ENCODE assay signal across 8 cellular contexts in the genomic region with DNA sequence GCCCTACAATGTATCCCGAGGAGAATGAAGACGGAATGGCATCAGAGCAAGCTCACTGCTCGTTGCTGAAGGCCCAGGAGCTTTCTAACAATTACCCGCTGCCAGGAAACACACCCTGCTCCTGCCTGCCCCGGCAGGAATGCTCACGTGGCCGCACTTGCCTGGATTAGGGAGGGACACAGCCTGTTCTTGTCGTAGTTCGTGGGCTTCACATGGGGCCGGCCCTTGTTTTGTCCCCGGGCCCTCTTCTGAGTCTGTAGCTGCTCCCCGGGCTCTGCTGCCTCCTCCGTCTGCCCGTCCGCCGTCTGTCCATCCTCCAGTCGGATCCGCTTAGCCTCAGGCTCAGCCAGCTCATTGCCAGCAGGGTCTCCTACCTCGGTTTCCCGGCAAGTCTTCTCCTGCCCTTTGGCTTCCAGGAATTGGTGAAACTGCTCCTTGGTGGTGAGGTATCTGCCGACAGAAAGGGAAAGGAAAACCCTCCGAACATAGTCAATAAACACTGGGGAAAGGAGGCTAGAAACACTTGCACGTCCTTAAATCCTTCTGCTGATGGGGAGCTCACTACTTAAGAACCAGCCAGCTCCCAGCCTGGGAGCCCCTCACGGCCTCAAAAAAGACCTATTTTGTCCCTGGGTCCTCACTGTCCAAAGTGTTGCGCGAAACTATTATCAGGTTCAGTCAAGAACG. TPM values are rescaled to one million over a fixed set of nuclear protein-coding genes. Genes with fewer than 3 reads are reported as not detected.
A peak's percentile ranks its signal among the peaks of the same experiment; 100 is the strongest.
DNase-seq lines count a peak whose midpoint lies in the region; ATAC-seq and TF ChIP-seq lines count a peak whose summit lies in the region.

No MANE protein-coding gene starts in this region.

- H3K27me3 Mint-ChIP-seq in activated T-cell treated with anti-CD3 and anti-CD28 coated beads, Interleukin-2, amount 50 U/mL, for 72 hours (ENCODE audit: low read depth), result no peaks in the 10 kb centered on the region

- intact Hi-C loops in body of pancreas (cut with DNase I), result no loop called here
- intact Hi-C loops in lower lobe of right lung (cut with DNase I), result no loop called here
- intact Hi-C loops in tibial artery (cut with DNase I; ENCODE audit: low total_unique reads), result no loop called here

- H3K4me1 ChIP-seq in body of pancreas (peaks cover 16% of the 10 kb centered on the region), lower lobe of right lung (peaks cover 9% of the 10 kb centered on the region), tibial artery (peaks cover 0 to 8% (median 7%) of the 10 kb centered on the region in 4 donors)

- H3K27ac ChIP-seq in body of pancreas, result peak overlapping the region; percentile 62 to 98 (median 88)
- peak overlapping the region; percentile 99 for H3K27ac ChIP-seq in lower lobe of right lung
- peak overlapping the region; percentile 90 to 91 for H3K27ac ChIP-seq in tibial artery

- TF ChIP-seq CTCF in body of pancreas (IDR thresholded peaks at IDR 0.05) (no peak), lower lobe of right lung (IDR thresholded peaks at IDR 0.05) (no peak), tibial artery (IDR thresholded peaks at IDR 0.05) (no peak)

- H3K9me3 ChIP-seq in body of pancreas (no peaks in the 10 kb centered on the region), lower lobe of right lung (no peaks in the 10 kb centered on the region), tibial artery (no peaks in the 10 kb centered on the region)

- H3K36me3 Mint-ChIP-seq in activated T-cell treated with anti-CD3 and anti-CD28 coated beads, Interleukin-2, amount 50 U/mL, for 72 hours (ENCODE audit: insufficient read depth in 2 of 2), result peaks cover 13 to 18% of the 10 kb centered on the region in 2 donors

- ATAC-seq in activated T-cell treated with anti-CD3 and anti-CD28 coated beads, Interleukin-2, amount 50 U/mL, for 72 hours (replicated peaks in 1 of 2), result no peak
- ATAC-seq in body of pancreas (no peak), lower lobe of right lung (no peak), GM19452 (IDR thresholded peaks at IDR 0.05; ENCODE audit: unreplicated experiment) (no peak)

- H3K4me1 Mint-ChIP-seq in activated T-cell treated with anti-CD3 and anti-CD28 coated beads, Interleukin-2, amount 50 U/mL, for 72 hours (ENCODE audit: low read depth), result peaks cover 22% of the 10 kb centered on the region

- WGBS in body of pancreas, 2 donors, result 64 to 90% methylated on average over 13 to 27 of the region's 27 CpGs

- peak overlapping the region; percentile 97 for H3K27ac Mint-ChIP-seq in activated T-cell treated with anti-CD3 and anti-CD28 coated beads, Interleukin-2, amount 50 U/mL, for 72 hours

- peak overlapping the region; percentile 88 to 99 for H3K4me3 Mint-ChIP-seq in activated T-cell treated with anti-CD3 and anti-CD28 coated beads, Interleukin-2, amount 50 U/mL, for 72 hours

- H3K9me3 Mint-ChIP-seq in activated T-cell treated with anti-CD3 and anti-CD28 coated beads, Interleukin-2, amount 50 U/mL, for 72 hours, result no peaks in the 10 kb centered on the region

- no peak for DNase-seq in activated T-cell treated with anti-CD3 and anti-CD28 coated beads, Interleukin-2, amount 50 U/mL, for 72 hours
- no peak for DNase-seq in activated T-cell treated with anti-CD3 and anti-CD28 coated beads, Interleukin-2, amount 50 U/mL, for 1 hour
- DNase-seq in body of pancreas (no peak), lower lobe of right lung (no peak), tibial artery (no peak), NCI-H2227 (lab: John Stamatoyannopoulos, UW; ENCODE audit: unreplicated experiment) (no peak), SIG-M5 treated with dmso at 0.1 percent for 504 hours (lab: John Stamatoyannopoulos, UW; ENCODE audit: unreplicated experiment) (no peak)

- H3K4me3 ChIP-seq in body of pancreas (peak overlapping the region in 1 of 2 donors; percentile 36), lower lobe of right lung (peak overlapping the region; percentile 91), tibial artery (peak overlapping the region; percentile 72 to 74)

- no peaks in the 10 kb centered on the region for H3K27me3 ChIP-seq in body of pancreas
- no peaks in the 10 kb centered on the region for H3K27me3 ChIP-seq in lower lobe of right lung (ENCODE audit: low read depth)
- peaks cover 0 to 3% of the 10 kb centered on the region in 2 donors for H3K27me3 ChIP-seq in tibial artery

- TF ChIP-seq POLR2A in body of pancreas (IDR thresholded peaks at IDR 0.05), result no peak

- H3K36me3 ChIP-seq in body of pancreas (replicated peaks in 1 of 2; ENCODE audit: insufficient read depth in 1 of 2, low read depth in 2 of 2) (peaks cover 26 to 29% of the 10 kb centered on the region in 2 donors), lower lobe of right lung (peaks cover 52% of the 10 kb centered on the region), tibial artery (peaks cover 50 to 52% (median 51%) of the 10 kb centered on the region in 3 donors)

RNA-seq across cellular contexts. Expression of a gene that starts 0.9 kb away (rescaled TPM):
- 10 to 100 TPM; 40.7 to 55.8 TPM for total RNA-seq in activated T-cell treated with anti-CD3 and anti-CD28 coated beads, Interleukin-2, amount 50 U/mL, for 72 hours
- total RNA-seq in body of pancreas (10 to 100 TPM; 28.0 to 39.6 TPM), lower lobe of right lung (24.3 TPM)

RNA-seq across cellular contexts. Expression of a gene that starts 5.5 kb away (rescaled TPM):
- 1 to 10 TPM; 4.6 to 4.7 TPM for total RNA-seq in activated T-cell treated with anti-CD3 and anti-CD28 coated beads, Interleukin-2, amount 50 U/mL, for 72 hours
- total RNA-seq in body of pancreas (1 to 10 TPM; 2.3 TPM), lower lobe of right lung (2.7 TPM)

RNA-seq across cellular contexts. Expression of a gene that starts 14.8 kb away (rescaled TPM):
- 1 to 10 TPM; 2.7 to 3.7 TPM for total RNA-seq in activated T-cell treated with anti-CD3 and anti-CD28 coated beads, Interleukin-2, amount 50 U/mL, for 72 hours
- total RNA-seq in body of pancreas (10 to 100 TPM; 24.1 to 70.9 TPM), lower lobe of right lung (2.7 TPM)

RNA-seq across cellular contexts. Expression of a gene that starts 49.5 kb away (rescaled TPM):
- total RNA-seq in activated T-cell treated with anti-CD3 and anti-CD28 coated beads, Interleukin-2, amount 50 U/mL, for 72 hours, result under 1 TPM in 1 of 2 donors, not detected in 1; 0.21 TPM
- total RNA-seq in body of pancreas (10 to 100 TPM in 1 of 2 donors, 1 to 10 TPM in 1; 3.6 to 12.2 TPM), lower lobe of right lung (1.1 TPM)
